ENCODE assay signal across 19 cellular contexts in genomic region chr4:36041340-36041739, GRCh38.
"Had no signal": no experiment of that assay in that cellular context is flagged by ENCODE, and none has a peak within 500 bp of the region (broad histone marks: within the 10 kb centered on the region; RNA-seq: fewer than 3 reads in every experiment).

No MANE protein-coding gene starts in this region.

- ATAC-seq: activated T-cell treated with anti-CD3 and anti-CD28 coated beads, Interleukin-2, amount 50 U/mL, for 72 hours; body of pancreas; left lung; natural killer cell; right cardiac atrium had no signal

- DNase-seq: activated CD4-positive, alpha-beta T cell treated with anti-CD3 and anti-CD28 coated beads for 4 hours; activated CD4-positive, alpha-beta T cell treated with anti-CD3 and anti-CD28 coated beads, Interleukin-2, amount 50 U/mL, for 4 hours; activated naive CD4-positive, alpha-beta T cell treated with Interleukin-2 at 50 U/mL for 16 hours; activated naive CD8-positive, alpha-beta T cell treated with anti-CD3 and anti-CD28 coated beads for 36 hours; activated T-cell treated with anti-CD3 and anti-CD28 coated beads for 4 hours; activated T-cell treated with anti-CD3 and anti-CD28 coated beads, Interleukin-2, amount 50 U/mL, for 72 hours; adrenal gland; aorta; body of pancreas; cerebellar nuclear complex; colonic mucosa; dorsolateral prefrontal cortex; effector memory CD4-positive, alpha-beta T cell; left lung; mesendoderm; natural killer cell; right cardiac atrium; spleen; stimulated activated naive CD4-positive, alpha-beta T cell had no signal
